Comparison of ENCODE assay signal across 8 cellular contexts in genomic region chrX:131802836-131803626, GRCh38.
DNase-seq lines count a peak whose midpoint lies in the region; ATAC-seq and TF ChIP-seq lines count a peak whose summit lies in the region.

No MANE protein-coding gene starts in this region.

- H3K36me3 Mint-ChIP-seq in activated CD4-positive, alpha-beta T cell treated with anti-CD3 and anti-CD28 coated beads, Interleukin-2, amount 10 ng/mL, durations not matched to agents 24 days and 14 days (ENCODE audit: low read depth), result peaks cover 2% of the 10 kb centered on the region
- no peaks in the 10 kb centered on the region for H3K36me3 Mint-ChIP-seq in Calu3 (ENCODE audit: insufficient read depth, unreplicated experiment)

- POLR2A ChIA-PET in IMR-90 (lab: Charles Lee; ENCODE audit: unreplicated experiment), result no interaction called here

- BruUV-seq in IMR-90 (replicated peaks; lab: Mats Ljungman, UMichigan) (no TSS peak), Calu3 (replicated peaks; lab: Mats Ljungman, UMichigan) (no TSS peak)

- H3K4me3 ChIP-seq in AG09309 (ENCODE audit: control insufficient read depth, low read depth, low read length) (peak overlapping the region; percentile 47), IMR-90 (ENCODE audit: insufficient read depth, low read depth, low read length) (peak overlapping the region; percentile 39)

- peak overlapping the region; percentile 58 for H2AK9ac ChIP-seq in IMR-90 (replicated peaks; ENCODE audit: low read depth, low read length, poor library complexity)

- H2BK5ac ChIP-seq in IMR-90 (ENCODE audit: low read depth, low read length, poor library complexity, severe bottlenecking), result no peak overlapping the region

- no peak for DNase-seq in AG09309 (ENCODE audit: low read depth)
- peak; percentile 52 for DNase-seq in IMR-90
- DNase-seq in activated CD4-positive, alpha-beta T cell treated with anti-CD3 and anti-CD28 coated beads, Interleukin-2, amount 10 ng/mL, durations not matched to agents 24 days and 14 days, result peak; percentile 59
- peak; percentile 27 for DNase-seq in germinal center (ENCODE audit: low spot score)
- DNase-seq in stimulated activated CD4-positive, alpha-beta T cell treated with anti-CD3 and anti-CD28 coated beads, Interleukin-1b, Interleukin-23, amount 100 ng/mL, for 48 hours, result peak; percentile 22
- DNase-seq in Calu3, result no peak
- no peak for DNase-seq in kidney glomerular epithelial cell (lab: John Stamatoyannopoulos, UW)

- no peak overlapping the region for H3K23ac ChIP-seq in IMR-90 (ENCODE audit: low read depth, low read length)

- H3K27me3 ChIP-seq in IMR-90 (ENCODE audit: control insufficient read depth, insufficient read depth, low read length), result peaks cover 2% of the 10 kb centered on the region; the same call in 1 of the 2 replicates

- no peaks in the 10 kb centered on the region for H3K79me1 ChIP-seq in IMR-90 (ENCODE audit: low read depth in 1 of 2, low read length in 2 of 2)

- no peak overlapping the region for H2BK120ac ChIP-seq in IMR-90 (ENCODE audit: low read depth, low read length)

- dilution Hi-C loops in IMR-90 (cut with HindIII; ENCODE audit: low sequenced_read_pairs, unreplicated experiment), result no loop called here

- in situ Hi-C loops in IMR-90 (cut with MboI; ENCODE audit: low sequenced_read_pairs), result no loop called here

- no peaks in the 10 kb centered on the region for H4K20me1 ChIP-seq in IMR-90 (ENCODE audit: insufficient read depth, low read length)

- no peaks in the 10 kb centered on the region for H3K36me3 ChIP-seq in IMR-90 (ENCODE audit: control insufficient read depth, insufficient read depth, low read length)

- no peaks in the 10 kb centered on the region for H3K4me1 Mint-ChIP-seq in activated CD4-positive, alpha-beta T cell treated with anti-CD3 and anti-CD28 coated beads, Interleukin-2, amount 10 ng/mL, durations not matched to agents 24 days and 14 days
- no peaks in the 10 kb centered on the region for H3K4me1 Mint-ChIP-seq in Calu3 (ENCODE audit: low read depth, unreplicated experiment)

- TF ChIP-seq RAD21 in IMR-90 (IDR thresholded peaks at IDR 0.05; ENCODE audit: low read length), result 0 out of 2 replicates have a peak, but pooled peaks have one; percentile 14

- intact Hi-C loops in IMR-90 (cut with micrococcal nuclease) (no loop called here), Calu3 (cut with micrococcal nuclease; ENCODE audit: unreplicated experiment) (no loop called here)
- intact Hi-C loops in activated CD4-positive, alpha-beta T cell treated with anti-CD3 and anti-CD28 coated beads, Interleukin-2, amount 10 ng/mL, durations not matched to agents 24 days and 14 days (cut with micrococcal nuclease), result no loop called here

- CTCF ChIA-PET in IMR-90 (lab: Yijun Ruan, JAX) (no interaction called here), Calu3 (lab: Charles Lee) (interaction anchor here (0.6 kb wide), 1 partner anchor 435 kb away, joined by 3 read pairs; no protein-coding TSS in a partner anchor)

- WGBS in IMR-90 (ENCODE audit: extremely low coverage in 2 of 2, insufficient read length in 1 of 2), 2 experiments, result 22% methylated on average over 3 of the region's 19 CpGs; no CpG with 5 or more reads in 1 of the 2 experiments

- H4K91ac ChIP-seq in IMR-90 (ENCODE audit: insufficient read depth, low read depth, low read length), result no peak overlapping the region

- no peaks in the 10 kb centered on the region for H3K9me3 ChIP-seq in IMR-90 (ENCODE audit: control insufficient read depth, insufficient read depth, low read length)

- H4K5ac ChIP-seq in IMR-90 (ENCODE audit: low read depth, low read length), result no peak overlapping the region

- H3K27ac ChIP-seq in IMR-90 (ENCODE audit: insufficient read depth, low read length), result no peak overlapping the region

- no peaks in the 10 kb centered on the region for H3K9me3 Mint-ChIP-seq in activated CD4-positive, alpha-beta T cell treated with anti-CD3 and anti-CD28 coated beads, Interleukin-2, amount 10 ng/mL, durations not matched to agents 24 days and 14 days
- no peaks in the 10 kb centered on the region for H3K9me3 Mint-ChIP-seq in Calu3 (ENCODE audit: low read depth, unreplicated experiment)

- no peak for TF ChIP-seq POLR2A in IMR-90 (IDR thresholded peaks at IDR 0.05; ENCODE audit: low read depth, low read length)

- H3K18ac ChIP-seq in IMR-90 (ENCODE audit: low read depth, low read length), result no peak overlapping the region

- no peak overlapping the region for H3K14ac ChIP-seq in IMR-90 (replicated peaks; ENCODE audit: low read depth, low read length)

- H3K27ac Mint-ChIP-seq in activated CD4-positive, alpha-beta T cell treated with anti-CD3 and anti-CD28 coated beads, Interleukin-2, amount 10 ng/mL, durations not matched to agents 24 days and 14 days, result no peak overlapping the region
- H3K27ac Mint-ChIP-seq in Calu3 (ENCODE audit: unreplicated experiment), result no peak overlapping the region

- no peaks in the 10 kb centered on the region for H3K27me3 Mint-ChIP-seq in activated CD4-positive, alpha-beta T cell treated with anti-CD3 and anti-CD28 coated beads, Interleukin-2, amount 10 ng/mL, durations not matched to agents 24 days and 14 days
- no peaks in the 10 kb centered on the region for H3K27me3 Mint-ChIP-seq in Calu3 (ENCODE audit: unreplicated experiment)

- H3K56ac ChIP-seq in IMR-90 (ENCODE audit: extremely low read depth, insufficient read depth, low read length), result no peak overlapping the region

- H4K8ac ChIP-seq in IMR-90 (ENCODE audit: low read depth in 2 of 2, low read length in 2 of 2), result no peak overlapping the region

- no peak overlapping the region for H2AK5ac ChIP-seq in IMR-90 (ENCODE audit: low read depth, low read length)

- H3K4ac ChIP-seq in IMR-90 (ENCODE audit: low read depth, low read length), result no peak overlapping the region

- no peak overlapping the region for H2BK15ac ChIP-seq in IMR-90 (ENCODE audit: low read depth, low read length)

- peak; percentile 86 for TF ChIP-seq CTCF in AG09309 (IDR thresholded peaks at IDR 0.05; ENCODE audit: control insufficient read depth, insufficient read depth, low read depth, low read length, missing control alignments)
- peak; percentile 51 for TF ChIP-seq CTCF in IMR-90 (conservative IDR thresholded peaks at IDR 0.05; ENCODE audit: low read depth, low read length)
- TF ChIP-seq CTCF in Calu3 (IDR thresholded peaks at IDR 0.05; ENCODE audit: unreplicated experiment), result no peak

- no peak overlapping the region for H3K9ac ChIP-seq in IMR-90 (ENCODE audit: low read depth, low read length)

- H2BK20ac ChIP-seq in IMR-90 (ENCODE audit: low read depth, low read length), result no peak overlapping the region

- peak; percentile 75 for ATAC-seq in GM18517 (IDR thresholded peaks at IDR 0.05; ENCODE audit: unreplicated experiment)
- peak; percentile 60 for ATAC-seq in IMR-90 (ENCODE audit: low read depth)

- peak overlapping the region; percentile 56 for H2AFZ ChIP-seq in IMR-90 (replicated peaks; ENCODE audit: low read length, poor library complexity)

- no peaks in the 10 kb centered on the region for H3K9me1 ChIP-seq in IMR-90 (ENCODE audit: insufficient read depth, low read length)

- no peak overlapping the region for H3K4me3 Mint-ChIP-seq in activated CD4-positive, alpha-beta T cell treated with anti-CD3 and anti-CD28 coated beads, Interleukin-2, amount 10 ng/mL, durations not matched to agents 24 days and 14 days
- no peak overlapping the region for H3K4me3 Mint-ChIP-seq in Calu3 (ENCODE audit: low read depth, unreplicated experiment)

- no peaks in the 10 kb centered on the region for H3K4me1 ChIP-seq in IMR-90 (ENCODE audit: control insufficient read depth, insufficient read depth, low read length)

- peak overlapping the region; percentile 95 for H3K4me2 ChIP-seq in IMR-90 (ENCODE audit: low read depth, low read length)

TF ChIP-seq in IMR-90, 13 proteins besides CTCF, POLR2A, EP300 and RAD21:
- TF ChIP-seq SMC3 (IDR thresholded peaks at IDR 0.05; ENCODE audit: low read depth, low read length), result 0 out of 2 replicates have a peak, but pooled peaks have one; percentile 10
- TF ChIP-seq MAZ (IDR thresholded peaks at IDR 0.05; ENCODE audit: borderline replicate concordance, low read depth, low read length), result no peak
- no peak for TF ChIP-seq RFX5 (IDR thresholded peaks at IDR 0.05; ENCODE audit: low read depth, low read length)
- TF ChIP-seq ELK1 (IDR thresholded peaks at IDR 0.05; ENCODE audit: borderline replicate concordance, low read depth, low read length), result no peak

Comparison
In these comparisons a context has a peak if more than half of its experiments do, and no peak if none do; other contexts are left out.
1. DNase-seq: peak in IMR-90 (single experiment), activated CD4-positive, alpha-beta T cell treated with anti-CD3 and anti-CD28 coated beads, Interleukin-2, amount 10 ng/mL, durations not matched to agents 24 days and 14 days (single experiment), germinal center (single experiment) and stimulated activated CD4-positive, alpha-beta T cell treated with anti-CD3 and anti-CD28 coated beads, Interleukin-1b, Interleukin-23, amount 100 ng/mL, for 48 hours (single experiment); none in AG09309 (single experiment), Calu3 (single experiment) and kidney glomerular epithelial cell (single experiment).